8 cellular contexts compared by ENCODE assay signal in genomic region chr9:105341784-105342183, GRCh38.
DNase-seq lines count a peak whose midpoint lies in the region; ATAC-seq and TF ChIP-seq lines count a peak whose summit lies in the region.

No MANE protein-coding gene starts in this region.

- H3K4me1 ChIP-seq in naive thymus-derived CD4-positive, alpha-beta T cell (ENCODE audit: control insufficient read depth in 2 of 2, insufficient read depth in 2 of 2, low read length in 2 of 2) = no peaks in the 10 kb centered on the region
- H3K4me1 ChIP-seq in ascending aorta = peaks cover 0 to 3% of the 10 kb centered on the region in 2 donors
- H3K4me1 ChIP-seq in foreskin keratinocyte = no peaks in the 10 kb centered on the region

- H3K36me3 ChIP-seq in naive thymus-derived CD4-positive, alpha-beta T cell (ENCODE audit: control insufficient read depth in 2 of 3, insufficient read depth in 3 of 3, low read length in 3 of 3) = peaks cover 0 to 4% (median 0%) of the 10 kb centered on the region in 3 experiments
- H3K36me3 ChIP-seq in ascending aorta = peaks cover 5 to 13% of the 10 kb centered on the region in 2 donors

- H3K27me3 ChIP-seq in naive thymus-derived CD4-positive, alpha-beta T cell (ENCODE audit: control insufficient read depth in 2 of 2, insufficient read depth in 2 of 2, low read length in 2 of 2) = no peaks in the 10 kb centered on the region
- H3K27me3 ChIP-seq in ascending aorta (no peaks in the 10 kb centered on the region), foreskin keratinocyte (no peaks in the 10 kb centered on the region)

- peaks cover 13% of the 10 kb centered on the region for H3K4me1 Mint-ChIP-seq in activated naive CD8-positive, alpha-beta T cell (ENCODE audit: low read depth)
- H3K4me1 Mint-ChIP-seq in naive thymus-derived CD4-positive, alpha-beta T cell = peaks cover 12 to 23% (median 22%) of the 10 kb centered on the region in 7 donors

- H3K9me3 Mint-ChIP-seq in activated naive CD8-positive, alpha-beta T cell (ENCODE audit: low read depth) = no peaks in the 10 kb centered on the region
- peaks cover 0 to 2% (median 0%) of the 10 kb centered on the region in 11 donors for H3K9me3 Mint-ChIP-seq in naive thymus-derived CD4-positive, alpha-beta T cell

- no peak overlapping the region for H3K27ac Mint-ChIP-seq in activated naive CD8-positive, alpha-beta T cell
- peak overlapping the region in 3 of 9 donors; percentile 8 to 15 (median 14) for H3K27ac Mint-ChIP-seq in naive thymus-derived CD4-positive, alpha-beta T cell

- ATAC-seq in GM18508 (IDR thresholded peaks at IDR 0.05; ENCODE audit: insufficient read depth, unreplicated experiment) (peak; percentile 42), HG02678 (IDR thresholded peaks at IDR 0.05; ENCODE audit: unreplicated experiment) (peak; percentile 85), foreskin keratinocyte (no peak)
- no peak for ATAC-seq in naive thymus-derived CD4-positive, alpha-beta T cell

- H3K9me3 ChIP-seq in naive thymus-derived CD4-positive, alpha-beta T cell (ENCODE audit: control insufficient read depth in 2 of 3, low read length in 3 of 3) = no peaks in the 10 kb centered on the region
- H3K9me3 ChIP-seq in ascending aorta = no peaks in the 10 kb centered on the region

- no peak overlapping the region for H3K4me3 ChIP-seq in naive thymus-derived CD4-positive, alpha-beta T cell (ENCODE audit: low read length)
- peak overlapping the region in 1 of 2 donors; percentile 9 for H3K4me3 ChIP-seq in ascending aorta

- POLR2A ChIA-PET in naive thymus-derived CD4-positive, alpha-beta T cell (lab: Charles Lee) = no interaction called here

- CTCF ChIA-PET in naive thymus-derived CD4-positive, alpha-beta T cell (lab: Charles Lee) = no interaction called here

- intact Hi-C loops in naive thymus-derived CD4-positive, alpha-beta T cell (cut with micrococcal nuclease) = loop anchor here in 1 of 2 donors (5.0 kb wide), 2 partner anchors 46 to 99 kb away; partner anchors contain the start of gene SLC44A1
- intact Hi-C loops in ascending aorta (cut with DNase I) = no loop called here

- TF ChIP-seq CTCF in ascending aorta (IDR thresholded peaks at IDR 0.05) (no peak), foreskin keratinocyte (conservative IDR thresholded peaks at IDR 0.05) (no peak)

- H3K27ac ChIP-seq in naive thymus-derived CD4-positive, alpha-beta T cell (ENCODE audit: low read depth, low read length) = no peak overlapping the region
- H3K27ac ChIP-seq in ascending aorta (no peak overlapping the region), foreskin keratinocyte (no peak overlapping the region)

- peaks cover 9% of the 10 kb centered on the region for H3K36me3 Mint-ChIP-seq in activated naive CD8-positive, alpha-beta T cell
- peaks cover 0 to 39% (median 10%) of the 10 kb centered on the region in 5 donors for H3K36me3 Mint-ChIP-seq in naive thymus-derived CD4-positive, alpha-beta T cell

- no peaks in the 10 kb centered on the region for H3K27me3 Mint-ChIP-seq in activated naive CD8-positive, alpha-beta T cell
- H3K27me3 Mint-ChIP-seq in naive thymus-derived CD4-positive, alpha-beta T cell = no peaks in the 10 kb centered on the region

- H3K4me3 Mint-ChIP-seq in activated naive CD8-positive, alpha-beta T cell = peak overlapping the region; percentile 38
- H3K4me3 Mint-ChIP-seq in naive thymus-derived CD4-positive, alpha-beta T cell = peak overlapping the region in 7 of 10 donors; percentile 37 to 66 (median 48)

- DNase-seq in naive thymus-derived CD4-positive, alpha-beta T cell = no peak
- DNase-seq in ascending aorta (ENCODE audit: low spot score in 2 of 2) (no peak), NCI-H82 treated with DMSO at 0.1 percent for 48 hours (lab: John Stamatoyannopoulos, UW; ENCODE audit: unreplicated experiment) (no peak), foreskin keratinocyte (no peak), NCI-H2081 (lab: John Stamatoyannopoulos, UW) (no peak)

Comparison
In these comparisons a context has a peak if more than half of its experiments do, and no peak if none do; other contexts are left out.
1. ATAC-seq: peak in GM18508 (single experiment) and HG02678 (single experiment); none in naive thymus-derived CD4-positive, alpha-beta T cell (single experiment) and foreskin keratinocyte (single experiment).